In the genomic region with DNA sequence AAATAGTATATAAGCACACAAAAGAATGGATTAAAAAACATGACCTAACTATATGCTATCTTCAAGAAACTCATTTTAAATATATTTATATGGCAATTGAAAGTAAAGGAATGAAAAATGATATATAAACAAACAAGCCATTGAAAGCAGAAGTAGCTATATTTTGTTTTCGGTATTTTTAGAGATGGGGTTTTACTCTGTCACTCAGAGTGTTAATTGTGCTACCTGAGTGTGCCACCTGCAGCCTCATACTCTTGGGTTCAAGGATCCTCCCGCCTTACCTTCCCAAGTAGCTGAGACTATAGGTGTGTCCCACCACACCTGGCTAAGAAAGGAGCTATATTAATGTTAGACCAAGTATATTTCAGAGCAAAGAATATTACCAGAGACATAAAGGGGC, we compare ENCODE assay signal across 8 cellular contexts.
"Had no signal": no experiment of that assay in that cellular context is flagged by ENCODE, and none has a peak within 500 bp of the region (broad histone marks: within the 10 kb centered on the region; RNA-seq: fewer than 3 reads in every experiment).

No MANE protein-coding gene starts in this region.

- DNase-seq: HCEC 1CT, IMR-90, KG1 had no signal

- FAIRE-seq: H54, HTR-8/SVneo, K562 had no signal

- H3K4me3 ChIP-seq: GM23338, K562 had no signal

- H2AFZ ChIP-seq: GM23338 had no signal

- H3K4me2 ChIP-seq: GM23338 had no signal

- H3K27ac Mint-ChIP-seq: GM23338, H9 had no signal

- H3K4me3 Mint-ChIP-seq: GM23338, H9 had no signal

- ATAC-seq: K562 had no signal
